Comparison of ENCODE assay signal across 17 cellular contexts in the genomic region with DNA sequence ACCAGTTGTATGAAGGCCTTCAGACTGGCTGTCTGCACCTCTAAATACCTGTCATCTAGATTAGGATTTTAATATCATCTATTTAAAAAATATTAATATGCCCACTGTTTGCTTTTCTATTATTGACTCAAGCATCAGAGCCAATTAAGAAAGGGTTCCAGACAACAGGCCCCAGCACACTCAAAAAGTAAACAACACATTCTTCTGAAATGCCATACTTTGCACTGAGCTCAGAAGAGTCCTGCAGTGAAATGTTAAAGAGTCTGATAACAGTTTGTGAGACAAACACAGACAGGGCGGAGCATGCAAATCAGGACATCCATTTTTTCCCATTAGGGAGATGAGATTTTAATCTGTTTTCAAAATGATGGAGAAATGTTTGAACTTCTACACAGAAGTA. TPM values are rescaled to one million over a fixed set of nuclear protein-coding genes. Genes with fewer than 3 reads are reported as not detected.
DNase-seq lines count a peak whose midpoint lies in the region; ATAC-seq and TF ChIP-seq lines count a peak whose summit lies in the region.
"Had no signal": no experiment of that assay in that cellular context is flagged by ENCODE, and none has a peak within 500 bp of the region (broad histone marks: within the 10 kb centered on the region; RNA-seq: fewer than 3 reads in every experiment).

No MANE protein-coding gene starts in this region.

- peak overlapping the region; percentile 38 for H2AFZ ChIP-seq in osteoblast (ENCODE audit: low read length)

- DNase-seq in CD4-positive, alpha-beta T cell, result no peak
- peak; percentile 39 for DNase-seq in NCI-H146 (lab: John Stamatoyannopoulos, UW)
- no peak for DNase-seq in central memory CD8-positive, alpha-beta T cell (ENCODE audit: low spot score in 2 of 2)
- no peak for DNase-seq in osteoblast (ENCODE audit: insufficient read length, low spot score, missing footprints)
- no peak for DNase-seq in activated CD4-positive, CD25-positive, alpha-beta regulatory T cell (lab: John Stamatoyannopoulos, UW)
- DNase-seq in Right ventricle myocardium inferior (ENCODE audit: missing footprints), result no peak
- no peak for DNase-seq in DMS153 (lab: John Stamatoyannopoulos, UW)
- DNase-seq: activated CD4-positive, alpha-beta T cell treated with anti-CD3 and anti-CD28 coated beads, Interleukin-2, amount 50 U/mL, for 1 hour; dermis blood vessel endothelial cell; KG1; NCI-H1092; NCI-H510A treated with DMSO at 0.1 percent for 48 hours; psoas muscle; stimulated activated CD8-positive, alpha-beta memory T cell treated with anti-CD3 and anti-CD28 coated beads, Interleukin-4, amount 100 ng/mL, for 48 hours had no signal

- no peak overlapping the region for H3K4me3 Mint-ChIP-seq in CD4-positive, alpha-beta T cell
- H3K4me3 Mint-ChIP-seq in central memory CD8-positive, alpha-beta T cell, result no peak overlapping the region
- H3K4me3 Mint-ChIP-seq: activated naive CD4-positive, alpha-beta T cell treated with anti-CD3 and anti-CD28 coated beads, Interleukin-2, amount 50 U/mL, for 24 hours; neural crest cell had no signal

- H3K36me3 ChIP-seq in osteoblast (ENCODE audit: insufficient read depth, low read length), result no peaks in the 10 kb centered on the region

- CTCF ChIA-PET in CD4-positive, alpha-beta T cell (lab: Charles Lee), result no interaction called here

- peak overlapping the region; percentile 85 for H3K27ac Mint-ChIP-seq in CD4-positive, alpha-beta T cell
- peak overlapping the region; percentile 82 for H3K27ac Mint-ChIP-seq in central memory CD8-positive, alpha-beta T cell (ENCODE audit: low read depth)

- intact Hi-C loops in CD4-positive, alpha-beta T cell (cut with DNase I, micrococcal nuclease), result no loop called here
- intact Hi-C loops in Right ventricle myocardium inferior (cut with DNase I), result no loop called here

- no peak for TF ChIP-seq CTCF in CD4-positive, alpha-beta T cell (IDR thresholded peaks at IDR 0.05)
- no peak for TF ChIP-seq CTCF in osteoblast (IDR thresholded peaks at IDR 0.05; ENCODE audit: extremely low read depth, low read depth, low read length)

- no peaks in the 10 kb centered on the region for H4K20me1 ChIP-seq in osteoblast (ENCODE audit: insufficient read depth, low read length)

- H3K4me1 ChIP-seq in osteoblast (ENCODE audit: insufficient read depth, low read length), result peaks cover 22% of the 10 kb centered on the region

- H3K4me3 ChIP-seq in osteoblast (ENCODE audit: insufficient read depth, low read length), result no peak overlapping the region
- H3K4me3 ChIP-seq: psoas muscle had no signal

- no peak overlapping the region for H3K4me2 ChIP-seq in osteoblast (ENCODE audit: insufficient read depth, low read length)

- no peaks in the 10 kb centered on the region for H3K9me3 ChIP-seq in CD4-positive, alpha-beta T cell (ENCODE audit: control insufficient read depth, low read length)
- no peaks in the 10 kb centered on the region for H3K9me3 ChIP-seq in osteoblast (ENCODE audit: low read depth, low read length)
- H3K9me3 ChIP-seq: psoas muscle had no signal

- H3K27ac ChIP-seq in CD4-positive, alpha-beta T cell (ENCODE audit: low read depth, low read length), result no peak overlapping the region
- no peak overlapping the region for H3K27ac ChIP-seq in osteoblast (ENCODE audit: low read depth, low read length)
- H3K27ac ChIP-seq: psoas muscle had no signal

- no peaks in the 10 kb centered on the region for H3K36me3 Mint-ChIP-seq in CD4-positive, alpha-beta T cell (ENCODE audit: low read depth)
- peaks cover 3% of the 10 kb centered on the region for H3K36me3 Mint-ChIP-seq in central memory CD8-positive, alpha-beta T cell (ENCODE audit: insufficient read depth)
- H3K36me3 Mint-ChIP-seq: activated naive CD4-positive, alpha-beta T cell treated with anti-CD3 and anti-CD28 coated beads, Interleukin-2, amount 50 U/mL, for 24 hours had no signal

- H3K4me1 Mint-ChIP-seq in CD4-positive, alpha-beta T cell (ENCODE audit: low read depth), result peaks cover 22% of the 10 kb centered on the region
- H3K4me1 Mint-ChIP-seq in central memory CD8-positive, alpha-beta T cell, result peaks cover 39% of the 10 kb centered on the region

- H3K27me3 ChIP-seq in CD4-positive, alpha-beta T cell (ENCODE audit: control insufficient read depth, insufficient read depth, low read length), result no peaks in the 10 kb centered on the region
- H3K27me3 ChIP-seq in osteoblast (ENCODE audit: insufficient read depth, low read length), result no peaks in the 10 kb centered on the region

- POLR2A ChIA-PET in CD4-positive, alpha-beta T cell (lab: Charles Lee), result interaction anchor here (7.0 kb wide), 1 partner anchor 46 kb away, joined by 47 read pairs; a partner anchor contains a TSS

- no peaks in the 10 kb centered on the region for H3K9me3 Mint-ChIP-seq in CD4-positive, alpha-beta T cell
- no peaks in the 10 kb centered on the region for H3K9me3 Mint-ChIP-seq in central memory CD8-positive, alpha-beta T cell
- H3K9me3 Mint-ChIP-seq: activated naive CD4-positive, alpha-beta T cell treated with anti-CD3 and anti-CD28 coated beads, Interleukin-2, amount 50 U/mL, for 24 hours; neural crest cell had no signal

- no peaks in the 10 kb centered on the region for H3K27me3 Mint-ChIP-seq in CD4-positive, alpha-beta T cell
- H3K27me3 Mint-ChIP-seq in central memory CD8-positive, alpha-beta T cell, result no peaks in the 10 kb centered on the region
- H3K27me3 Mint-ChIP-seq: activated naive CD4-positive, alpha-beta T cell treated with anti-CD3 and anti-CD28 coated beads, Interleukin-2, amount 50 U/mL, for 24 hours had no signal

- no peak for ATAC-seq in CD4-positive, alpha-beta T cell (ENCODE audit: poor library complexity)
- no peak for ATAC-seq in central memory CD8-positive, alpha-beta T cell (replicated peaks; ENCODE audit: extremely low read depth, poor library complexity, severe bottlenecking)
- ATAC-seq in HG02852 (IDR thresholded peaks at IDR 0.05; ENCODE audit: unreplicated experiment) (no peak), Right ventricle myocardium inferior (no peak)
- ATAC-seq: psoas muscle had no signal

- H3K79me2 ChIP-seq in osteoblast (ENCODE audit: insufficient read depth, low read length), result no peaks in the 10 kb centered on the region

RNA-seq across cellular contexts. Expression of a gene that starts 45.9 kb away (rescaled TPM):
- total RNA-seq in CD4-positive, alpha-beta T cell, result 100 to 1,000 TPM; 851 to 874 TPM
- total RNA-seq in osteoblast (50.1 and 52.1 TPM in 2 replicates), Right ventricle myocardium inferior (68.4 TPM)

Comparison
In these comparisons a context has a peak if more than half of its experiments do, and no peak if none do; other contexts are left out.
1. RNA of a gene that starts 45.9 kb away (total RNA-seq): 851 to 874 TPM in CD4-positive, alpha-beta T cell; 68.4 TPM in Right ventricle myocardium inferior (single experiment) and 50.1 to 52.1 TPM in osteoblast; every median in the first group is over 10 times any median in the second.